ENCODE assay signal across 19 cellular contexts in the genomic region with DNA sequence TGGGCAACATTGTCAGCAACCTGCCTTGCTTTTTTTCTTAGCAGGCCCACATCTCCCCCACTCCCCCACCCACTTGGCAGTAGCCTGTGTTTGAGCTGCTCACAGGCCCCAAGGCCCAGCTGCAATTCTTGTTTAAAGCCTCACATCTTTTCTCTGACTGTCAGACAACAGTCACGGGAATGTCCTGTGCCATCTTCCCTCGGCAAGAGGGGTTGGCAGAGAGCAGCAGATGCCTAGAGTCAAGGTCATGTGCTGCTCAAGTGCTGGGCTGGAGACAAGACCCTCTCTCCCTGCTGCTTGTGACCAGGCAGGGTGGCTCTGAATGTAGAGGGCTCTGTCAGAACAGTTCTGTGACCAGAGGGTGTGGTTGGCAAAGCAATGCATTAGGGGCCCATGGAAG. TPM values are rescaled to one million over a fixed set of nuclear protein-coding genes. Genes with fewer than 3 reads are reported as not detected.
A peak's percentile ranks its signal among the peaks of the same experiment; 100 is the strongest.
DNase-seq lines count a peak whose midpoint lies in the region; ATAC-seq, FAIRE-seq and TF ChIP-seq lines count a peak whose summit lies in the region.
"Had no signal": no experiment of that assay in that cellular context is flagged by ENCODE, and none has a peak within 500 bp of the region (broad histone marks: within the 10 kb centered on the region; RNA-seq: fewer than 3 reads in every experiment).

No MANE protein-coding gene starts in this region.

- DNase-seq in A549 (ENCODE audit: low read depth in 1 of 2, low spot score in 1 of 2) (no peak), GM23338 (ENCODE audit: low spot score) (no peak), myocyte (ENCODE audit: low read depth) (peak; percentile 18), NCI-H524 treated with DMSO at 0.1 percent for 48 hours (lab: John Stamatoyannopoulos, UW) (no peak), ascending aorta (ENCODE audit: low spot score in 2 of 2) (no peak)
- DNase-seq in activated naive CD8-positive, alpha-beta T cell treated with anti-CD3 and anti-CD28 coated beads, Interleukin-2, amount 50 U/mL, for 24 hours: no peak
- DNase-seq: amniotic stem cell, cortex of kidney, DMS 273 treated with DMSO at 0.1 percent for 48 hours, hippocampal formation, left colon, NCI-H1417 treated with DMSO at 0.1 percent for 48 hours, NCI-H446, SK-N-SH, upper lobe of right lung had no signal

- no peak for TF ChIP-seq POLR2A in A549 (IDR thresholded peaks at IDR 0.05; ENCODE audit: low read length)

- CTCF ChIA-PET in A549 (lab: Yijun Ruan, JAX): interaction anchor here (1.0 to 2.8 kb wide), 5 partner anchors 10 to 64 kb away, joined by 3 to 15 read pairs (median 4); partner anchors contain the start of gene SAE1

- WGBS in A549 (ENCODE audit: missing lambda C conversion rate): 85% methylated on average over 2 of the region's 2 CpGs

- no peak for FAIRE-seq in A549 (lab: Jason Lieb, UNC)
- FAIRE-seq: GM18507 had no signal

- H3K9me3 ChIP-seq in A549: no peaks in the 10 kb centered on the region
- no peaks in the 10 kb centered on the region for H3K9me3 ChIP-seq in ascending aorta
- H3K9me3 ChIP-seq: SK-N-SH, upper lobe of right lung had no signal

- peaks cover 72% of the 10 kb centered on the region for H3K36me3 Mint-ChIP-seq in GM23338 (ENCODE audit: low read depth)
- peaks cover 54% of the 10 kb centered on the region for H3K36me3 Mint-ChIP-seq in activated naive CD8-positive, alpha-beta T cell treated with anti-CD3 and anti-CD28 coated beads, Interleukin-2, amount 50 U/mL, for 24 hours (ENCODE audit: low read depth)

- H3K27ac Mint-ChIP-seq in GM23338: no peak overlapping the region
- H3K27ac Mint-ChIP-seq in activated naive CD8-positive, alpha-beta T cell treated with anti-CD3 and anti-CD28 coated beads, Interleukin-2, amount 50 U/mL, for 24 hours: peak overlapping the region; percentile 59

- intact Hi-C loops in ascending aorta (cut with DNase I): no loop called here

- H2AFZ ChIP-seq in GM23338: no peak overlapping the region

- no peak overlapping the region for H3K4me3 ChIP-seq in A549
- no peak overlapping the region for H3K4me3 ChIP-seq in GM23338
- no peak overlapping the region for H3K4me3 ChIP-seq in ascending aorta
- H3K4me3 ChIP-seq: upper lobe of right lung had no signal

- ATAC-seq in A549 (peak; percentile 26 to 32; a peak in 2 of 6 replicates), GM23338 (no peak), HG02759 (IDR thresholded peaks at IDR 0.05; ENCODE audit: unreplicated experiment) (no peak), GM21447 (IDR thresholded peaks at IDR 0.05; ENCODE audit: unreplicated experiment) (no peak)
- no peak for ATAC-seq in activated naive CD8-positive, alpha-beta T cell treated with anti-CD3 and anti-CD28 coated beads, Interleukin-2, amount 50 U/mL, for 24 hours
- ATAC-seq: esophagus mucosa, left colon, upper lobe of right lung had no signal

- H3K9me2 ChIP-seq in GM23338 (ENCODE audit: insufficient read depth): no peaks in the 10 kb centered on the region
- H3K9me2 ChIP-seq: SK-N-SH had no signal

- peaks cover 10% of the 10 kb centered on the region for H3K4me1 ChIP-seq in A549
- H3K4me1 ChIP-seq in GM23338 (ENCODE audit: insufficient read depth): no peaks in the 10 kb centered on the region
- H3K4me1 ChIP-seq in ascending aorta: peaks cover 0 to 2% of the 10 kb centered on the region in 2 donors

- H3F3A ChIP-seq in GM23338 (replicated peaks; ENCODE audit: low read depth): peaks cover 60% of the 10 kb centered on the region

- no peak for TF ChIP-seq RAD21 in A549 (conservative IDR thresholded peaks at IDR 0.05 in 1 of 2, IDR thresholded peaks at IDR 0.05 in 1 of 2)

- POLR2A ChIA-PET in A549 (lab: Yijun Ruan, JAX): no interaction called here

- H3K4me2 ChIP-seq in A549: no peak overlapping the region
- H3K4me2 ChIP-seq in GM23338: no peak overlapping the region
- H3K4me2 ChIP-seq: SK-N-SH had no signal

- H3K36me3 ChIP-seq in GM23338 (ENCODE audit: insufficient read depth) (peaks cover 34% of the 10 kb centered on the region), ascending aorta (peaks cover 7 to 12% of the 10 kb centered on the region in 2 donors)

- H3K9me3 Mint-ChIP-seq in GM23338: no peaks in the 10 kb centered on the region
- no peaks in the 10 kb centered on the region for H3K9me3 Mint-ChIP-seq in activated naive CD8-positive, alpha-beta T cell treated with anti-CD3 and anti-CD28 coated beads, Interleukin-2, amount 50 U/mL, for 24 hours

- TF ChIP-seq EP300 in A549 (IDR thresholded peaks at IDR 0.05): no peak

- H3K27me3 ChIP-seq in GM23338 (ENCODE audit: insufficient read depth) (no peaks in the 10 kb centered on the region), ascending aorta (no peaks in the 10 kb centered on the region)
- H3K27me3 ChIP-seq: upper lobe of right lung had no signal

- peaks cover 66% of the 10 kb centered on the region for H3K79me2 ChIP-seq in GM23338 (replicated peaks; ENCODE audit: insufficient read depth)

- no peaks in the 10 kb centered on the region; the same call in 1 of the 3 replicates for H3K4me1 Mint-ChIP-seq in GM23338
- peaks cover 86% of the 10 kb centered on the region for H3K4me1 Mint-ChIP-seq in activated naive CD8-positive, alpha-beta T cell treated with anti-CD3 and anti-CD28 coated beads, Interleukin-2, amount 50 U/mL, for 24 hours

- TF ChIP-seq CTCF in A549 (IDR thresholded peaks at IDR 0.05) (no peak), GM23338 (conservative IDR thresholded peaks at IDR 0.05; ENCODE audit: low read depth in 2 of 2) (no peak), ascending aorta (IDR thresholded peaks at IDR 0.05) (no peak)

- peaks cover 8% of the 10 kb centered on the region for H3K27me3 Mint-ChIP-seq in GM23338 (ENCODE audit: insufficient read depth, low read depth, poor library complexity)
- H3K27me3 Mint-ChIP-seq in activated naive CD8-positive, alpha-beta T cell treated with anti-CD3 and anti-CD28 coated beads, Interleukin-2, amount 50 U/mL, for 24 hours: no peaks in the 10 kb centered on the region

- peaks cover 36% of the 10 kb centered on the region; the same call in 1 of the 2 replicates for H4K20me1 ChIP-seq in GM23338 (replicated peaks; ENCODE audit: insufficient read depth)

- no peak overlapping the region for H3K4me3 Mint-ChIP-seq in GM23338
- H3K4me3 Mint-ChIP-seq in activated naive CD8-positive, alpha-beta T cell treated with anti-CD3 and anti-CD28 coated beads, Interleukin-2, amount 50 U/mL, for 24 hours: no peak overlapping the region

- H3K27ac ChIP-seq in A549 (0 out of 6 replicates have a peak overlapping the region, but pooled peaks of 1 of the 2 experiments have one; percentile 4), GM23338 (ENCODE audit: low read depth) (peak overlapping the region; percentile 66; the same call in 1 of the 2 replicates), ascending aorta (peak overlapping the region in 1 of 2 donors; percentile 70)
- H3K27ac ChIP-seq: upper lobe of right lung had no signal

TF ChIP-seq in A549, 52 proteins besides CTCF, POLR2A, EP300 and RAD21:
- TF ChIP-seq POLR2AphosphoS2 (conservative IDR thresholded peaks at IDR 0.05; ENCODE audit: low read length) (no peak), ZSCAN20 (CRISPR knock-in tag; IDR thresholded peaks at IDR 0.05) (no peak), CBX8 (IDR thresholded peaks at IDR 0.05) (no peak), HEYL (CRISPR knock-in tag; IDR thresholded peaks at IDR 0.05) (no peak)

RNA-seq across cellular contexts. Expression of gene BBC3, which starts 47.4 kb away (rescaled TPM):
- polyA plus RNA-seq in A549 (2011; rRNA removed): 3.6 and 6.0 TPM in 2 replicates
- polyA plus RNA-seq in A549 (2012; cell fraction: cytosol; rRNA removed): 8.9 and 15.7 TPM in 2 replicates
- polyA plus RNA-seq in A549 (2012; cell fraction: nucleus; rRNA removed): 21.8 and 21.9 TPM in 2 replicates
- polyA plus RNA-seq in A549 (2017; fragmentation: RNase III; extraction: RNeasy Plus Mini Kit Qiagen cat#74134 plus additional on column Dnase treatment): 8.9 to 9.4 TPM (median 8.9 TPM) in 3 replicates
- polyA minus RNA-seq in A549 (2011; rRNA and poly(A)+ RNA removed): 3.2 and 5.3 TPM in 2 replicates
- total RNA-seq in GM23338 (2014; rRNA removed; shearing (Covaris generic)): 27.8 and 31.9 TPM in 2 replicates
- polyA plus RNA-seq in GM23338 (2016; fragmentation: Nextera tagmentation; extraction: Ambion mirVana): 23.4 and 25.8 TPM in 2 replicates
- 13.2 and 18.0 TPM in 2 replicates for total RNA-seq in myocyte
- 21.5 TPM for polyA plus RNA-seq in myocyte (2012)
- total RNA-seq in ascending aorta: 14.9 TPM

RNA-seq across cellular contexts. Expression of gene SAE1, which starts 52.9 kb away (rescaled TPM):
- polyA plus RNA-seq in A549 (2011; rRNA removed) (229 and 249 TPM in 2 replicates), A549 (2017; fragmentation: RNase III; extraction: RNeasy Plus Mini Kit Qiagen cat#74134 plus additional on column Dnase treatment) (187 to 206 TPM (median 205 TPM) in 3 replicates), GM23338 (2016; fragmentation: Nextera tagmentation; extraction: Ambion mirVana) (108 and 115 TPM in 2 replicates)
- polyA plus RNA-seq in A549 (2012; cell fraction: cytosol; rRNA removed): 190 and 220 TPM in 2 replicates
- 134 and 175 TPM in 2 replicates for polyA plus RNA-seq in A549 (2012; cell fraction: nucleus; rRNA removed)
- 87.6 and 96.8 TPM in 2 replicates for polyA minus RNA-seq in A549 (2011; rRNA and poly(A)+ RNA removed)
- 236 and 258 TPM in 2 replicates for total RNA-seq in GM23338 (2014; rRNA removed; shearing (Covaris generic))
- total RNA-seq in myocyte (144 and 177 TPM in 2 replicates), ascending aorta (54.4 TPM)
- polyA plus RNA-seq in myocyte (2012): 104 TPM

Comparison
In these comparisons a context has a peak if more than half of its experiments do, and no peak if none do; other contexts are left out.
1. ATAC-seq: peak in A549 (2 of 2); none in GM23338 (single experiment), activated naive CD8-positive, alpha-beta T cell treated with anti-CD3 and anti-CD28 coated beads, Interleukin-2, amount 50 U/mL, for 24 hours (single experiment), HG02759 (single experiment) and GM21447 (single experiment).